23 cellular contexts compared by ENCODE assay signal in the genomic region with DNA sequence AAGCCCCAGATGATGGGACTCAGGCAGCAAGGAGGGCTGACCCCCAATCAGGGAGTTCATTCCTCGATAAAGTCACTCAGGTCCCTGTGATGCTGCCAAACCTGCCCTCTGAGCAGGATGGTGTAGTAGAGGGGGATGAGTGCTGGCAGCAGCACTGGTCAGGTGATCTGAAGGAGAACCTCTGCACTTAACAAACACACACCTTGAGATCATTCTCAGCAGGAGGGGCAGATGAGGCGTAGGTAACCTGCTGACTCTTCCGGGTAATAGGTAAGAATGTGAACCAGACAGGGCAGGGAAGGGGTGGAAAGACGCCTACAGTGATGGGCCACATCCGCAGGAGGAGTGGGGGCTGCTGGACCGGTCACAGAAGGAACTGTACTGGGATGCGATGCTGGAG. TPM values are rescaled to one million over a fixed set of nuclear protein-coding genes. Genes with fewer than 3 reads are reported as not detected.
DNase-seq lines count a peak whose midpoint lies in the region; TF ChIP-seq lines count a peak whose summit lies in the region.
"Had no signal": no experiment of that assay in that cellular context is flagged by ENCODE, and none has a peak within 500 bp of the region (broad histone marks: within the 10 kb centered on the region; RNA-seq: fewer than 3 reads in every experiment).

No MANE protein-coding gene starts in this region.

- H3K36me3 ChIP-seq in WERI-Rb-1, result peaks cover 24% of the 10 kb centered on the region
- no peaks in the 10 kb centered on the region for H3K36me3 ChIP-seq in Karpas-422 (ENCODE audit: insufficient read depth, low read length)
- H3K36me3 ChIP-seq: SJSA1 had no signal

- no peaks in the 10 kb centered on the region for H3K27me3 ChIP-seq in H9 (ENCODE audit: insufficient read depth, low read length)
- H3K27me3 ChIP-seq in WERI-Rb-1 (ENCODE audit: insufficient read depth, low read depth, severe bottlenecking), result no peaks in the 10 kb centered on the region
- H3K27me3 ChIP-seq in Karpas-422 (ENCODE audit: low read length), result no peaks in the 10 kb centered on the region
- H3K27me3 ChIP-seq: Peyer's patch, SJSA1 had no signal

- H4K8ac ChIP-seq in H9 (replicated peaks; ENCODE audit: insufficient read length, low read depth, low read length), result no peak overlapping the region

- H3K4ac ChIP-seq in H9 (ENCODE audit: low read depth, low read length), result no peak overlapping the region

- H2AFZ ChIP-seq in H9 (ENCODE audit: low read length), result no peak overlapping the region
- H2AFZ ChIP-seq in Karpas-422 (ENCODE audit: low read length), result no peak overlapping the region

- H2BK15ac ChIP-seq in H9 (ENCODE audit: low read depth, low read length), result no peak overlapping the region

- H3K4me3 Mint-ChIP-seq in activated T-cell treated with anti-CD3 and anti-CD28 coated beads, Interleukin-2, amount 50 U/mL, for 24 hours, result no peak overlapping the region
- peak overlapping the region in 1 of 2 experiments; percentile 21; a peak in 1 of 5 replicates for H3K4me3 Mint-ChIP-seq in H9
- peak overlapping the region; percentile 54 for H3K4me3 Mint-ChIP-seq in neural crest cell
- H3K4me3 Mint-ChIP-seq: B cell, CD14-positive monocyte had no signal

- no peak overlapping the region for H3K27ac ChIP-seq in H9 (ENCODE audit: insufficient read length, low read depth, low read length)
- peak overlapping the region; percentile 90 for H3K27ac ChIP-seq in WERI-Rb-1
- no peak overlapping the region for H3K27ac ChIP-seq in Karpas-422 (ENCODE audit: low read length)
- H3K27ac ChIP-seq: A549, Peyer's patch, SJSA1 had no signal

- no peaks in the 10 kb centered on the region for H3K79me1 ChIP-seq in H9 (ENCODE audit: insufficient read depth, low read depth, low read length, poor library complexity, severe bottlenecking)

- H3K23ac ChIP-seq in H9 (ENCODE audit: insufficient read length, low read depth, low read length), result no peak overlapping the region

- no peak overlapping the region for H2BK120ac ChIP-seq in H9 (ENCODE audit: low read depth, low read length, poor library complexity, severe bottlenecking)

- H3K9ac ChIP-seq in H9 (ENCODE audit: extremely low read depth, insufficient read length, low read length) (no peak overlapping the region), Karpas-422 (ENCODE audit: low read length) (no peak overlapping the region)

- H4K20me1 ChIP-seq in H9 (ENCODE audit: control insufficient read depth, insufficient read depth, insufficient read length) (no peaks in the 10 kb centered on the region), Karpas-422 (ENCODE audit: insufficient read depth, low read depth, low read length) (no peaks in the 10 kb centered on the region)

- no peak overlapping the region for H3T11ph ChIP-seq in H9 (ENCODE audit: low read length)

- H2BK20ac ChIP-seq in H9 (ENCODE audit: low read depth, low read length, poor library complexity, severe bottlenecking), result no peak overlapping the region

- H3K27ac Mint-ChIP-seq in activated T-cell treated with anti-CD3 and anti-CD28 coated beads, Interleukin-2, amount 50 U/mL, for 24 hours, result peak overlapping the region; percentile 56
- no peak overlapping the region for H3K27ac Mint-ChIP-seq in H9
- H3K27ac Mint-ChIP-seq in neural crest cell (ENCODE audit: unreplicated experiment), result no peak overlapping the region
- H3K27ac Mint-ChIP-seq: B cell, CD14-positive monocyte had no signal

- no peak overlapping the region for H4K5ac ChIP-seq in H9 (ENCODE audit: insufficient read length, low read depth, low read length)

- no peaks in the 10 kb centered on the region for H3K9me2 ChIP-seq in Karpas-422 (replicated peaks; ENCODE audit: insufficient read depth, low read length)

- H3K4me1 ChIP-seq in H9 (ENCODE audit: insufficient read depth, low read length), result no peaks in the 10 kb centered on the region
- H3K4me1 ChIP-seq in Karpas-422 (ENCODE audit: low read length), result peaks cover 27% of the 10 kb centered on the region

- no peak overlapping the region for H2BK12ac ChIP-seq in H9 (ENCODE audit: insufficient read length, low read depth, low read length)

- no peak for DNase-seq in activated T-cell treated with anti-CD3 and anti-CD28 coated beads, Interleukin-2, amount 50 U/mL, for 24 hours
- DNase-seq in activated T-cell treated with anti-CD3 and anti-CD28 coated beads, Interleukin-2, amount 50 U/mL, for 48 hours, result no peak
- DNase-seq in H9, result peak; percentile 22
- DNase-seq in WERI-Rb-1, result no peak
- DNase-seq in neural crest cell (ENCODE audit: low read depth, low spot score), result no peak
- DNase-seq in COLO829 (ENCODE audit: low spot score), result no peak
- DNase-seq in G401 (ENCODE audit: low spot score), result no peak
- no peak for DNase-seq in Karpas-422
- DNase-seq: DMS 273 treated with DMSO at 0.1 percent for 48 hours, DMS79 treated with DMSO at 0.1 percent for 48 hours, MM.1S, NCI-H1092, NCI-H1436, NCI-H1930, NCI-H2227 treated with DMSO at 0.1 percent for 48 hours, NCI-H510A treated with DMSO at 0.1 percent for 48 hours, NCI-H82, Peyer's patch had no signal

- peaks cover 36% of the 10 kb centered on the region for H3K36me3 Mint-ChIP-seq in activated T-cell treated with anti-CD3 and anti-CD28 coated beads, Interleukin-2, amount 50 U/mL, for 24 hours (ENCODE audit: low read depth)
- H3K36me3 Mint-ChIP-seq in H9 (ENCODE audit: insufficient read depth in 1 of 3, low read depth in 3 of 3) (peaks cover 0 to 7% (median 2%) of the 10 kb centered on the region in 3 experiments; a peak in 3 of 7 replicates), neural crest cell (ENCODE audit: low read depth) (peaks cover 2% of the 10 kb centered on the region)

- peaks cover 7% of the 10 kb centered on the region for H3K23me2 ChIP-seq in H9 (ENCODE audit: insufficient read length, low read depth, low read length, poor library complexity, severe bottlenecking)

- H3K14ac ChIP-seq in H9 (ENCODE audit: insufficient read depth, low read length), result no peak overlapping the region

- H3K4me3 ChIP-seq in WERI-Rb-1 (ENCODE audit: low read depth, low read length), result no peak overlapping the region
- no peak overlapping the region for H3K4me3 ChIP-seq in Karpas-422 (ENCODE audit: low read length)
- H3K4me3 ChIP-seq: A549, GM12878, Peyer's patch, SJSA1 had no signal

- no peak overlapping the region for H2BK5ac ChIP-seq in H9 (ENCODE audit: insufficient read length, low read length)

- WGBS in H9 (ENCODE audit: extremely low coverage, insufficient read length, low lambda C conversion rate), result no CpG with 5 or more reads among the region's 7 CpGs

- in situ Hi-C loops in G401 (cut with HindIII; ENCODE audit: low sequenced_read_pairs), result no loop called here

- H3K9me3 Mint-ChIP-seq in activated T-cell treated with anti-CD3 and anti-CD28 coated beads, Interleukin-2, amount 50 U/mL, for 24 hours, result no peaks in the 10 kb centered on the region
- H3K9me3 Mint-ChIP-seq in H9 (no peaks in the 10 kb centered on the region), neural crest cell (no peaks in the 10 kb centered on the region)
- H3K9me3 Mint-ChIP-seq: CD14-positive monocyte had no signal

- H4K91ac ChIP-seq in H9 (ENCODE audit: insufficient read length, low read depth, low read length), result no peak overlapping the region

- peaks cover 25% of the 10 kb centered on the region for H3K4me1 Mint-ChIP-seq in activated T-cell treated with anti-CD3 and anti-CD28 coated beads, Interleukin-2, amount 50 U/mL, for 24 hours (ENCODE audit: low read depth)
- H3K4me1 Mint-ChIP-seq in H9 (peaks cover 9 to 13% of the 10 kb centered on the region in 2 experiments), neural crest cell (peaks cover 25% of the 10 kb centered on the region)

- H3K4me2 ChIP-seq in H9 (ENCODE audit: insufficient read depth, insufficient read length, low read length) (no peak overlapping the region), Karpas-422 (ENCODE audit: low read depth, low read length, poor library complexity, severe bottlenecking) (no peak overlapping the region)
- H3K4me2 ChIP-seq: A549 had no signal

- H3K27me3 Mint-ChIP-seq in activated T-cell treated with anti-CD3 and anti-CD28 coated beads, Interleukin-2, amount 50 U/mL, for 24 hours, result no peaks in the 10 kb centered on the region
- H3K27me3 Mint-ChIP-seq in H9 (ENCODE audit: low read depth) (no peaks in the 10 kb centered on the region; the same call in 1 of the 2 replicates), neural crest cell (ENCODE audit: low read depth) (peaks cover 7% of the 10 kb centered on the region)
- H3K27me3 Mint-ChIP-seq: B cell had no signal

- TF ChIP-seq CTCF in H9 (conservative IDR thresholded peaks at IDR 0.05), result no peak
- TF ChIP-seq CTCF in WERI-Rb-1 (IDR thresholded peaks at IDR 0.05; ENCODE audit: low read depth, low read length), result no peak
- TF ChIP-seq CTCF in neural crest cell (conservative IDR thresholded peaks at IDR 0.05), result no peak

- H3K79me2 ChIP-seq in H9 (ENCODE audit: insufficient read depth, low read length) (no peaks in the 10 kb centered on the region), Karpas-422 (ENCODE audit: low read length) (peaks cover 9% of the 10 kb centered on the region; the same call in 1 of the 2 replicates)

- H3K9me3 ChIP-seq in H9 (ENCODE audit: control insufficient read depth, low read depth, low read length) (no peaks in the 10 kb centered on the region), WERI-Rb-1 (ENCODE audit: severe bottlenecking) (no peaks in the 10 kb centered on the region), Karpas-422 (ENCODE audit: low read length) (no peaks in the 10 kb centered on the region)
- H3K9me3 ChIP-seq: A549, Peyer's patch, SJSA1 had no signal

- H3K18ac ChIP-seq in H9 (ENCODE audit: insufficient read length, low read depth, low read length), result no peak overlapping the region

- no peak overlapping the region for H2AK5ac ChIP-seq in H9 (ENCODE audit: insufficient read length, low read length)

- H3K56ac ChIP-seq in H9 (ENCODE audit: insufficient read length, low read depth, low read length), result no peak overlapping the region

RNA-seq across cellular contexts. Expression of a gene that starts 3.2 kb away (rescaled TPM):
- total RNA-seq in H9 (2021) (7.6 and 8.4 TPM in 2 replicates), neural crest cell (16.5 and 18.6 TPM in 2 replicates)
- 12.8 and 22.3 TPM in 2 replicates for total RNA-seq in G401 (2014; rRNA removed; shearing (Covaris generic))
- 11.8 and 20.6 TPM in 2 replicates for total RNA-seq in Karpas-422 (2014; rRNA removed; shearing (Covaris generic); ENCODE audit: low replicate concordance)

RNA-seq across cellular contexts. Expression of a gene that starts 12.4 kb away (rescaled TPM):
- 12.7 and 14.8 TPM in 2 replicates for total RNA-seq in H9 (2021)
- 17.5 and 18.8 TPM in 2 replicates for total RNA-seq in neural crest cell
- 10.8 and 11.6 TPM in 2 replicates for total RNA-seq in G401 (2014; rRNA removed; shearing (Covaris generic))
- total RNA-seq in Karpas-422 (2014; rRNA removed; shearing (Covaris generic); ENCODE audit: low replicate concordance), result 10.4 and 29.1 TPM in 2 replicates

RNA-seq across cellular contexts. Expression of a gene that starts 27.9 kb away (rescaled TPM):
- total RNA-seq in H9 (2021) (6.3 and 8.7 TPM in 2 replicates), neural crest cell (11.9 and 14.8 TPM in 2 replicates)
- 8.1 and 11.0 TPM in 2 replicates for total RNA-seq in G401 (2014; rRNA removed; shearing (Covaris generic))
- total RNA-seq in Karpas-422 (2014; rRNA removed; shearing (Covaris generic); ENCODE audit: low replicate concordance), result 21.2 and 22.5 TPM in 2 replicates

RNA-seq across cellular contexts. Expression of a gene that starts 32.5 kb away (rescaled TPM):
- total RNA-seq in H9 (2021) (16.7 and 17.1 TPM in 2 replicates), neural crest cell (16.2 and 17.5 TPM in 2 replicates)
- total RNA-seq in G401 (2014; rRNA removed; shearing (Covaris generic)), result 12.0 and 28.6 TPM in 2 replicates
- total RNA-seq in Karpas-422 (2014; rRNA removed; shearing (Covaris generic); ENCODE audit: low replicate concordance), result 1.2 and 10.0 TPM in 2 replicates

RNA-seq across cellular contexts. Expression of a gene that starts 39.4 kb away (rescaled TPM):
- total RNA-seq in H9 (2021) (0.24 and 0.42 TPM in 2 replicates), neural crest cell (0.28 and 0.52 TPM in 2 replicates)
- not detected in 2 replicates for total RNA-seq in G401 (2014; rRNA removed; shearing (Covaris generic))
- total RNA-seq in Karpas-422 (2014; rRNA removed; shearing (Covaris generic); ENCODE audit: low replicate concordance), result not detected in 2 replicates
